Comparison of ENCODE assay signal across 8 cellular contexts in the genomic region with DNA sequence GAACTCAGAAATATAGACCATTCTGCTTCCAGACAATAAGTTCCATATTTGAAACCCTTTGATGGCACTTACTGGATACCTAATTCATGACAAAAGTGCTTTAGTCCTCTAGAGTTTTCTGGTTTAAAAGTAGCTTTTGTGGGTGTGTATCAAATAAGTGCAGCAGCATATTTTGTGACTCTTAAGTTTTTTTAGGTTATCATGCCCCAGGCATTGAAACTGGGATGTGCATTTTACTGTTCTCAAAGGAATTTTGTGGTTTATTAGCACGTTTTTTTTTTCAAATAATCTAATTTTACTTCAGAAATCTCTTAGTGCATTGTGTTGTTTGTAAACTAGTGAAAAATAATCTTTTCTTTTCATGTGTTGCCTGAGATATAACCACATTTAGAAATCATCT. TPM values are rescaled to one million over a fixed set of nuclear protein-coding genes. Genes with fewer than 3 reads are reported as not detected.
DNase-seq lines count a peak whose midpoint lies in the region; ATAC-seq lines count a peak whose summit lies in the region.

No MANE protein-coding gene starts in this region.

- H3K27me3 Mint-ChIP-seq in activated CD8-positive, alpha-beta memory T cell treated with anti-CD3 and anti-CD28 coated beads, Interleukin-2, amount 10 ng/mL, durations not matched to agents 7 days and 5 days = peaks cover 3% of the 10 kb centered on the region
- H3K27me3 Mint-ChIP-seq in activated CD8-positive, alpha-beta T cell treated with anti-CD3 and anti-CD28 coated beads, Interleukin-2, amount 10 ng/mL, durations not matched to agents 7 days and 5 days (ENCODE audit: low read depth) = no peaks in the 10 kb centered on the region

- peak overlapping the region; percentile 99 for H3K27ac Mint-ChIP-seq in activated CD8-positive, alpha-beta memory T cell treated with anti-CD3 and anti-CD28 coated beads, Interleukin-2, amount 10 ng/mL, durations not matched to agents 7 days and 5 days
- peak overlapping the region; percentile 99 for H3K27ac Mint-ChIP-seq in activated CD8-positive, alpha-beta T cell treated with anti-CD3 and anti-CD28 coated beads, Interleukin-2, amount 10 ng/mL, durations not matched to agents 7 days and 5 days

- H3K4me1 Mint-ChIP-seq in activated CD8-positive, alpha-beta memory T cell treated with anti-CD3 and anti-CD28 coated beads, Interleukin-2, amount 10 ng/mL, durations not matched to agents 7 days and 5 days = peaks cover 61% of the 10 kb centered on the region
- peaks cover 63% of the 10 kb centered on the region for H3K4me1 Mint-ChIP-seq in activated CD8-positive, alpha-beta T cell treated with anti-CD3 and anti-CD28 coated beads, Interleukin-2, amount 10 ng/mL, durations not matched to agents 7 days and 5 days (ENCODE audit: low read depth)

- CTCF ChIA-PET in activated CD8-positive, alpha-beta memory T cell treated with anti-CD3 and anti-CD28 coated beads, Interleukin-2, amount 10 ng/mL, durations not matched to agents 7 days and 5 days (lab: Charles Lee) = interaction anchor here (0.7 to 3.4 kb wide), 19 partner anchors 9 to 556 kb away, joined by 3 to 28 read pairs (median 7); a partner anchor contains a TSS
- CTCF ChIA-PET in activated CD8-positive, alpha-beta T cell treated with anti-CD3 and anti-CD28 coated beads, Interleukin-2, amount 10 ng/mL, durations not matched to agents 7 days and 5 days (lab: Charles Lee) = interaction anchor here (0.7 to 6.1 kb wide), 28 partner anchors 9 to 406 kb away, joined by 3 to 76 read pairs (median 4); a partner anchor contains a TSS

- POLR2A ChIA-PET in activated CD8-positive, alpha-beta T cell treated with anti-CD3 and anti-CD28 coated beads, Interleukin-2, amount 10 ng/mL, durations not matched to agents 7 days and 5 days (lab: Charles Lee) = interaction anchor here (1.0 to 1.7 kb wide), 6 partner anchors 9 to 799 kb away, joined by 3 to 11 read pairs (median 5); a partner anchor contains a TSS

- H3K4me3 ChIP-seq in iPS-20b (ENCODE audit: low read length) (peak overlapping the region; percentile 99), stomach smooth muscle (ENCODE audit: low read length in 2 of 2) (peak overlapping the region in 1 of 2 donors; percentile 99)

- DNase-seq in activated CD8-positive, alpha-beta memory T cell treated with anti-CD3 and anti-CD28 coated beads, Interleukin-2, amount 10 ng/mL, durations not matched to agents 7 days and 5 days = no peak
- no peak for DNase-seq in activated CD8-positive, alpha-beta memory T cell treated with anti-CD3 and anti-CD28 coated beads, Interleukin-2, amount 50 U/mL, for 48 hours
- DNase-seq in activated CD8-positive, alpha-beta T cell treated with anti-CD3 and anti-CD28 coated beads, Interleukin-2, amount 10 ng/mL, durations not matched to agents 7 days and 5 days = no peak
- no peak for DNase-seq in GM19238 (ENCODE audit: insufficient read length, low spot score)
- no peak for DNase-seq in NCI-H2107 (lab: John Stamatoyannopoulos, UW)

- no peaks in the 10 kb centered on the region for H3K9me3 ChIP-seq in iPS-20b (ENCODE audit: insufficient read depth, low read depth, low read length)
- H3K9me3 ChIP-seq in stomach smooth muscle (ENCODE audit: control insufficient read depth in 2 of 2, low read length in 2 of 2) = no peaks in the 10 kb centered on the region

- peaks cover 55% of the 10 kb centered on the region for H3K36me3 Mint-ChIP-seq in activated CD8-positive, alpha-beta memory T cell treated with anti-CD3 and anti-CD28 coated beads, Interleukin-2, amount 10 ng/mL, durations not matched to agents 7 days and 5 days
- H3K36me3 Mint-ChIP-seq in activated CD8-positive, alpha-beta T cell treated with anti-CD3 and anti-CD28 coated beads, Interleukin-2, amount 10 ng/mL, durations not matched to agents 7 days and 5 days (ENCODE audit: low read depth) = peaks cover 63% of the 10 kb centered on the region

- H3K4me1 ChIP-seq in iPS-20b (ENCODE audit: insufficient read depth, low read length) (peaks cover 17% of the 10 kb centered on the region; the same call in 1 of the 2 replicates), stomach smooth muscle (ENCODE audit: control insufficient read depth, insufficient read depth, low read length) (peaks cover 10% of the 10 kb centered on the region)

- H3K27ac ChIP-seq in iPS-20b (ENCODE audit: low read length) (no peak overlapping the region), stomach smooth muscle (ENCODE audit: low read length) (no peak overlapping the region)

- H3K27me3 ChIP-seq in iPS-20b (ENCODE audit: insufficient read depth, low read length) (no peaks in the 10 kb centered on the region), stomach smooth muscle (ENCODE audit: control insufficient read depth in 1 of 2, insufficient read depth in 2 of 2, low read length in 2 of 2) (no peaks in the 10 kb centered on the region)

- H3K36me3 ChIP-seq in iPS-20b (ENCODE audit: insufficient read depth, low read depth, low read length) = peaks cover 58% of the 10 kb centered on the region
- H3K36me3 ChIP-seq in stomach smooth muscle (ENCODE audit: control insufficient read depth in 2 of 2, insufficient read depth in 2 of 2, low read length in 2 of 2) = peaks cover 21 to 26% of the 10 kb centered on the region in 2 donors

- no peaks in the 10 kb centered on the region for H3K9me3 Mint-ChIP-seq in activated CD8-positive, alpha-beta memory T cell treated with anti-CD3 and anti-CD28 coated beads, Interleukin-2, amount 10 ng/mL, durations not matched to agents 7 days and 5 days (ENCODE audit: low read depth)
- H3K9me3 Mint-ChIP-seq in activated CD8-positive, alpha-beta T cell treated with anti-CD3 and anti-CD28 coated beads, Interleukin-2, amount 10 ng/mL, durations not matched to agents 7 days and 5 days (ENCODE audit: insufficient read depth) = no peaks in the 10 kb centered on the region

- peak overlapping the region; percentile 100 for H3K9ac ChIP-seq in iPS-20b (ENCODE audit: low read depth, low read length)
- peak overlapping the region; percentile 93 to 99 for H3K9ac ChIP-seq in stomach smooth muscle (ENCODE audit: low read length in 2 of 2)

- H3K4me3 Mint-ChIP-seq in activated CD8-positive, alpha-beta memory T cell treated with anti-CD3 and anti-CD28 coated beads, Interleukin-2, amount 10 ng/mL, durations not matched to agents 7 days and 5 days = peak overlapping the region; percentile 99
- H3K4me3 Mint-ChIP-seq in activated CD8-positive, alpha-beta T cell treated with anti-CD3 and anti-CD28 coated beads, Interleukin-2, amount 10 ng/mL, durations not matched to agents 7 days and 5 days = peak overlapping the region; percentile 99

- ATAC-seq in activated CD8-positive, alpha-beta memory T cell treated with anti-CD3 and anti-CD28 coated beads, Interleukin-2, amount 10 ng/mL, durations not matched to agents 7 days and 5 days = no peak
- no peak for ATAC-seq in activated CD8-positive, alpha-beta T cell treated with anti-CD3 and anti-CD28 coated beads, Interleukin-2, amount 10 ng/mL, durations not matched to agents 7 days and 5 days
- ATAC-seq in GM21529 (IDR thresholded peaks at IDR 0.05; ENCODE audit: unreplicated experiment) = no peak

RNA-seq across cellular contexts. Expression of a gene that starts 1.5 kb away (rescaled TPM):
- 100 to 1,000 TPM; 307 to 424 TPM for total RNA-seq in activated CD8-positive, alpha-beta memory T cell treated with anti-CD3 and anti-CD28 coated beads, Interleukin-2, amount 10 ng/mL, durations not matched to agents 7 days and 5 days
- total RNA-seq in activated CD8-positive, alpha-beta T cell treated with anti-CD3 and anti-CD28 coated beads, Interleukin-2, amount 10 ng/mL, durations not matched to agents 7 days and 5 days = 100 to 1,000 TPM; 362 to 394 TPM

RNA-seq across cellular contexts. Expression of a gene that starts 28.9 kb away (rescaled TPM):
- 1 to 10 TPM in 1 of 2 experiments, under 1 TPM in 1; 0.75 to 1.1 TPM for total RNA-seq in activated CD8-positive, alpha-beta memory T cell treated with anti-CD3 and anti-CD28 coated beads, Interleukin-2, amount 10 ng/mL, durations not matched to agents 7 days and 5 days
- total RNA-seq in activated CD8-positive, alpha-beta T cell treated with anti-CD3 and anti-CD28 coated beads, Interleukin-2, amount 10 ng/mL, durations not matched to agents 7 days and 5 days = 1 to 10 TPM; 1.2 to 1.4 TPM

RNA-seq across cellular contexts. Expression of a gene that starts 29.0 kb away (rescaled TPM):
- 10 to 100 TPM; 21.6 to 31.9 TPM for total RNA-seq in activated CD8-positive, alpha-beta memory T cell treated with anti-CD3 and anti-CD28 coated beads, Interleukin-2, amount 10 ng/mL, durations not matched to agents 7 days and 5 days
- 10 to 100 TPM; 29.0 to 30.3 TPM for total RNA-seq in activated CD8-positive, alpha-beta T cell treated with anti-CD3 and anti-CD28 coated beads, Interleukin-2, amount 10 ng/mL, durations not matched to agents 7 days and 5 days
